Comparison of ENCODE assay signal across 23 cellular contexts in genomic region chr12:69433653-69434052, GRCh38.
"Had no signal": no experiment of that assay in that cellular context is flagged by ENCODE, and none has a peak within 500 bp of the region (broad histone marks: within the 10 kb centered on the region; RNA-seq: fewer than 3 reads in every experiment).

No MANE protein-coding gene starts in this region.

- ATAC-seq: left colon; left lung; lower lobe of right lung; natural killer cell; right lobe of liver; stimulated activated memory B cell treated with anti-CD40 and anti-IgM and Interleukin-4, amounts not matched to agents 10 μg/mL and 1 μg/mL and 100 μg/mL, for 72 hours; stimulated activated naive CD8-positive, alpha-beta T cell treated with anti-CD3 and anti-CD28 coated beads, Interleukin-15, amount 100 ng/mL, for 72 hours had no signal

- DNase-seq: kidney; left colon; left lung; lower lobe of right lung; mammary epithelial cell; mesendoderm; naive B cell; natural killer cell; nephron progenitor cell; occipital lobe; right lobe of liver; stimulated activated CD4-positive, alpha-beta T cell treated with anti-CD3 and anti-CD28 coated beads, Interleukin-1b, Interleukin-23, amount 100 ng/mL, for 48 hours; stimulated activated CD4-positive, alpha-beta T cell treated with anti-CD3 and anti-CD28 coated beads, Interleukin-2, amount 100 ng/mL, for 48 hours; stimulated activated CD4-positive, alpha-beta T cell treated with anti-CD3 and anti-CD28 coated beads, Interleukin-4, amount 100 ng/mL, for 4 hours; stimulated activated CD8-positive, alpha-beta memory T cell treated with anti-CD3 and anti-CD28 coated beads, Interleukin-4, amount 100 ng/mL, for 48 hours; stimulated activated naive CD4-positive, alpha-beta T cell treated with Interleukin-2 at 50 U/mL for 16 hours; stimulated activated naive CD8-positive, alpha-beta T cell treated with anti-CD3 and anti-CD28 coated beads, Interleukin-15, amount 100 ng/mL, for 72 hours; substantia nigra; testis; thyroid gland; transverse colon; upper lobe of left lung had no signal
